ENCODE assay signal across 15 cellular contexts in genomic region chr5:1295650-1296037, GRCh38. TPM values are rescaled to one million over a fixed set of nuclear protein-coding genes. Genes with fewer than 3 reads are reported as not detected.
A peak's percentile ranks its signal among the peaks of the same experiment; 100 is the strongest.
DNase-seq lines count a peak whose midpoint lies in the region; ATAC-seq and TF ChIP-seq lines count a peak whose summit lies in the region.
"Had no signal": no experiment of that assay in that cellular context is flagged by ENCODE, and none has a peak within 500 bp of the region (broad histone marks: within the 10 kb centered on the region; RNA-seq: fewer than 3 reads in every experiment).

No MANE protein-coding gene starts in this region.

- H3K4me1 Mint-ChIP-seq in activated naive CD4-positive, alpha-beta T cell treated with anti-CD3 and anti-CD28 coated beads, Interleukin-2, amount 50 U/mL, for 24 hours, result peaks cover 12% of the 10 kb centered on the region
- H3K4me1 Mint-ChIP-seq in activated T-cell treated with anti-CD3 and anti-CD28 coated beads, Interleukin-2, amount 50 U/mL, for 72 hours (ENCODE audit: low read depth), result peaks cover 7% of the 10 kb centered on the region

- no peak for DNase-seq in activated naive CD4-positive, alpha-beta T cell (lab: John Stamatoyannopoulos, UW)
- no peak for DNase-seq in activated T-cell treated with anti-CD3 and anti-CD28 coated beads, Interleukin-2, amount 50 U/mL, for 72 hours
- peak; percentile 28 to 71 for DNase-seq in left lung
- peak; percentile 51 for DNase-seq in upper lobe of right lung
- DNase-seq in NCI-H82 (lab: John Stamatoyannopoulos, UW), result no peak
- no peak for DNase-seq in right atrium auricular region (ENCODE audit: low spot score)
- DNase-seq: brain microvascular endothelial cell, C1 segment of cervical spinal cord, GF-D8, NCI-H1436, NCI-H748 treated with DMSO at 0.1 percent for 48 hours had no signal

- H3K9me3 ChIP-seq in left lung, result no peaks in the 10 kb centered on the region
- H3K9me3 ChIP-seq in upper lobe of right lung, result no peaks in the 10 kb centered on the region
- H3K9me3 ChIP-seq in right atrium auricular region, result no peaks in the 10 kb centered on the region

- H3K4me1 ChIP-seq in left lung (peaks cover 0 to 13% of the 10 kb centered on the region in 2 donors), upper lobe of right lung (no peaks in the 10 kb centered on the region), right atrium auricular region (peaks cover 0 to 8% of the 10 kb centered on the region in 2 donors)

- intact Hi-C loops in left lung (cut with DNase I) (no loop called here), upper lobe of right lung (cut with DNase I) (no loop called here)

- H3K27ac ChIP-seq in left lung (no peak overlapping the region), upper lobe of right lung (no peak overlapping the region), right atrium auricular region (no peak overlapping the region)
- H3K27ac ChIP-seq: brain microvascular endothelial cell had no signal

- no peaks in the 10 kb centered on the region for H3K9me3 Mint-ChIP-seq in activated naive CD4-positive, alpha-beta T cell treated with anti-CD3 and anti-CD28 coated beads, Interleukin-2, amount 50 U/mL, for 24 hours
- no peaks in the 10 kb centered on the region for H3K9me3 Mint-ChIP-seq in activated T-cell treated with anti-CD3 and anti-CD28 coated beads, Interleukin-2, amount 50 U/mL, for 72 hours

- ATAC-seq in activated T-cell treated with anti-CD3 and anti-CD28 coated beads, Interleukin-2, amount 50 U/mL, for 72 hours (replicated peaks in 1 of 2), result no peak
- no peak for ATAC-seq in left lung
- no peak for ATAC-seq in upper lobe of right lung
- no peak for ATAC-seq in HG02840 (IDR thresholded peaks at IDR 0.05; ENCODE audit: low FRiP score, unreplicated experiment)

- TF ChIP-seq CTCF in left lung (IDR thresholded peaks at IDR 0.05) (no peak), upper lobe of right lung (IDR thresholded peaks at IDR 0.05) (no peak), right atrium auricular region (IDR thresholded peaks at IDR 0.05) (no peak)

- H3K4me3 Mint-ChIP-seq in activated naive CD4-positive, alpha-beta T cell treated with anti-CD3 and anti-CD28 coated beads, Interleukin-2, amount 50 U/mL, for 24 hours, result peak overlapping the region; percentile 55
- peak overlapping the region; percentile 31 to 65 for H3K4me3 Mint-ChIP-seq in activated T-cell treated with anti-CD3 and anti-CD28 coated beads, Interleukin-2, amount 50 U/mL, for 72 hours
- H3K4me3 Mint-ChIP-seq: activated CD8-positive, alpha-beta memory T cell treated with anti-CD3 and anti-CD28 coated beads, Interleukin-2, amount 10 ng/mL, durations not matched to agents 7 days and 5 days had no signal

- no peak overlapping the region for H3K27ac Mint-ChIP-seq in activated naive CD4-positive, alpha-beta T cell treated with anti-CD3 and anti-CD28 coated beads, Interleukin-2, amount 50 U/mL, for 24 hours
- no peak overlapping the region for H3K27ac Mint-ChIP-seq in activated T-cell treated with anti-CD3 and anti-CD28 coated beads, Interleukin-2, amount 50 U/mL, for 72 hours
- H3K27ac Mint-ChIP-seq: activated CD8-positive, alpha-beta memory T cell treated with anti-CD3 and anti-CD28 coated beads, Interleukin-2, amount 10 ng/mL, durations not matched to agents 7 days and 5 days had no signal

- no peaks in the 10 kb centered on the region for H3K27me3 Mint-ChIP-seq in activated naive CD4-positive, alpha-beta T cell treated with anti-CD3 and anti-CD28 coated beads, Interleukin-2, amount 50 U/mL, for 24 hours
- H3K27me3 Mint-ChIP-seq in activated T-cell treated with anti-CD3 and anti-CD28 coated beads, Interleukin-2, amount 50 U/mL, for 72 hours (ENCODE audit: low read depth), result no peaks in the 10 kb centered on the region

- H3K27me3 ChIP-seq in left lung (peaks cover 28 to 59% of the 10 kb centered on the region in 2 donors), upper lobe of right lung (peaks cover 23% of the 10 kb centered on the region), right atrium auricular region (peaks cover 0 to 15% of the 10 kb centered on the region in 2 donors)

- H3K4me3 ChIP-seq in left lung, result no peak overlapping the region
- H3K4me3 ChIP-seq in upper lobe of right lung, result no peak overlapping the region
- no peak overlapping the region for H3K4me3 ChIP-seq in right atrium auricular region

- H3K36me3 Mint-ChIP-seq in activated naive CD4-positive, alpha-beta T cell treated with anti-CD3 and anti-CD28 coated beads, Interleukin-2, amount 50 U/mL, for 24 hours, result no peaks in the 10 kb centered on the region
- H3K36me3 Mint-ChIP-seq in activated T-cell treated with anti-CD3 and anti-CD28 coated beads, Interleukin-2, amount 50 U/mL, for 72 hours (ENCODE audit: insufficient read depth in 2 of 2), result no peaks in the 10 kb centered on the region
- H3K36me3 Mint-ChIP-seq: activated CD8-positive, alpha-beta memory T cell treated with anti-CD3 and anti-CD28 coated beads, Interleukin-2, amount 10 ng/mL, durations not matched to agents 7 days and 5 days had no signal

- no peaks in the 10 kb centered on the region for H3K36me3 ChIP-seq in left lung
- H3K36me3 ChIP-seq in upper lobe of right lung, result no peaks in the 10 kb centered on the region
- H3K36me3 ChIP-seq in right atrium auricular region, result no peaks in the 10 kb centered on the region
- H3K36me3 ChIP-seq: brain microvascular endothelial cell had no signal

RNA-seq across cellular contexts. Expression of gene TERT, which starts 0.8 kb away (rescaled TPM):
- 1 to 10 TPM; 2.5 to 5.1 TPM for total RNA-seq in activated T-cell treated with anti-CD3 and anti-CD28 coated beads, Interleukin-2, amount 50 U/mL, for 72 hours
- total RNA-seq in left lung (under 1 TPM; 0.09 to 0.13 TPM), upper lobe of right lung (not detected), right atrium auricular region (not detected)
- total RNA-seq: skeletal muscle tissue had no signal

RNA-seq across cellular contexts. Expression of gene CLPTM1L, which starts 49.3 kb away (rescaled TPM):
- 10 to 100 TPM; 78.6 to 80.2 TPM for total RNA-seq in activated T-cell treated with anti-CD3 and anti-CD28 coated beads, Interleukin-2, amount 50 U/mL, for 72 hours
- total RNA-seq in left lung (100 to 1,000 TPM; 169 to 171 TPM), upper lobe of right lung (153 TPM), right atrium auricular region (10 to 100 TPM; 56.6 to 85.4 TPM)

Comparison
In these comparisons a context has a peak if more than half of its experiments do, and no peak if none do; other contexts are left out.
1. DNase-seq: peak in left lung (2 of 2) and upper lobe of right lung (single experiment); none in activated naive CD4-positive, alpha-beta T cell (0 of 4), activated T-cell treated with anti-CD3 and anti-CD28 coated beads, Interleukin-2, amount 50 U/mL, for 72 hours (0 of 2), NCI-H82 (single experiment) and right atrium auricular region (single experiment).